Comparison of ENCODE assay signal across 22 cellular contexts in the genomic region with DNA sequence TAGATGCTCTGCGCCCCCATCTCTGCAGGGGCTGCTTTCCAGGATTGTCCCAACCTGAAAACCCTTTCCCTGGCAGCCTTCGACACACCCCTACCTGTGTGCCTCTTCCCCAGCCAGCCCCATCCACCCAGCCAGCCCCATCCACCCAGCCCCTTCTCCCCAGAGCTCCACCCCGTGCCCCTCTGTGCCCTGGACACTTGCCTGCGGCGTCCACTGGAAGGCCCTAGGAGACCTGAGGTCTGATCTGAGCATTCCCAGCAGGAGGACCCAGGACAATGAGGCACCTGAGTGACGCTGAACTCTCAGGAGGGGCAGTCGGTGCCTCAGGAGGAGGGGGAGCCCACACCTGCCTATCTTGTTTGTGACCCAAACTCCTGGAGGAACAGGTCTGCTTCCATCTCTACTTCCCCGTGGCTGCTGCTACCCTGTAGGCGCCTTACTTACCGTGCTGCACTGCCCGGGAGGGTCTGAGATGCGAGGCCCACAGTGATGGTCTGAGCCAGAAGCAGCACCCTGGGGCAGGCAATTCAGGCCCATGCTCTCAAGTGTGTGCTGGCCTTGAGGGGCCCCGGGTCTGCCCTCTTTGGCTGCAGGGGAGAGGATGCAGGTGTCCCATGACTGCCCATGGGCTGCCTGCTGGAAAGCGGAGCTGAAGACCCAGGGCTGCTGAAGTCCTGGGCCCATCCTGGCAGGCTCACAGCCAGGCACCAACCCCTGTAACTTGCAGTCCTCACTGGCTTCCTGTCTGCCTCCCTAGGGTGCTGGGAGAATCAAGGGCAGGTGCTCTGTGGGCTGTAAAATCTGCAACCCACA. TPM values are rescaled to one million over a fixed set of nuclear protein-coding genes. Genes with fewer than 3 reads are reported as not detected.
DNase-seq lines count a peak whose midpoint lies in the region; ATAC-seq and TF ChIP-seq lines count a peak whose summit lies in the region.
"Had no signal": no experiment of that assay in that cellular context is flagged by ENCODE, and none has a peak within 500 bp of the region (broad histone marks: within the 10 kb centered on the region; RNA-seq: fewer than 3 reads in every experiment).

No MANE protein-coding gene starts in this region.

- no peaks in the 10 kb centered on the region for H3K9me3 ChIP-seq in Karpas-422 (ENCODE audit: low read length)
- no peaks in the 10 kb centered on the region for H3K9me3 ChIP-seq in spleen
- H3K9me3 ChIP-seq: A549, body of pancreas, SK-N-SH, tibial nerve had no signal

- H3K9me2 ChIP-seq in Karpas-422 (replicated peaks; ENCODE audit: insufficient read depth, low read length), result no peaks in the 10 kb centered on the region
- H3K9me2 ChIP-seq: SK-N-SH had no signal

- peaks cover 30% of the 10 kb centered on the region; the same call in 1 of the 2 replicates for H4K20me1 ChIP-seq in Karpas-422 (ENCODE audit: insufficient read depth, low read depth, low read length)

- TF ChIP-seq CTCF in spleen (IDR thresholded peaks at IDR 0.05 in 8 of 11, conservative IDR thresholded peaks at IDR 0.05 in 3 of 11), result no peak

- H3K27ac ChIP-seq in Karpas-422 (ENCODE audit: low read length), result no peak overlapping the region
- H3K27ac ChIP-seq in spleen, result no peak overlapping the region
- H3K27ac ChIP-seq: A549, body of pancreas, tibial nerve had no signal

- intact Hi-C loops in Right ventricle myocardium inferior (cut with DNase I), result no loop called here
- intact Hi-C loops in left cardiac atrium (cut with DNase I), result loop anchor here in 1 of 2 donors (5.0 kb wide), 1 partner anchor 50 kb away; no protein-coding TSS in a partner anchor
- intact Hi-C loops in spleen (cut with DNase I; ENCODE audit: low total_unique reads), result no loop called here

- no peak overlapping the region for H3K4me3 ChIP-seq in Karpas-422 (ENCODE audit: low read length)
- H3K4me3 ChIP-seq in spleen, result no peak overlapping the region
- H3K4me3 ChIP-seq: A549, body of pancreas, smooth muscle cell, tibial nerve had no signal

- ATAC-seq in Right ventricle myocardium inferior, result no peak
- no peak for ATAC-seq in left cardiac atrium
- ATAC-seq: A549, body of pancreas had no signal

- DNase-seq in Right ventricle myocardium inferior (ENCODE audit: missing footprints) (peak; percentile 40), left cardiac atrium (no peak), Karpas-422 (peak; percentile 39), islet precursor cell (peak; percentile 45), spleen (peak; percentile 62), D341Med (ENCODE audit: low spot score) (no peak), OCI-M1 (lab: John Stamatoyannopoulos, UW) (no peak), NOMO-1 (lab: John Stamatoyannopoulos, UW; ENCODE audit: unreplicated experiment in 2 of 2) (no peak)
- DNase-seq: activated gamma-delta T cell; activated T-cell treated with anti-CD3 and anti-CD28 coated beads for 4 hours; AML-193; body of pancreas; effector CD4-positive, alpha-beta T cell; GDM1; MM.1S; naive B cell; NCI-H1417 treated with DMSO at 0.1 percent for 48 hours; NCI-H2081 treated with DMSO at 0.1 percent for 48 hours; SK-N-SH had no signal

- peaks cover 51% of the 10 kb centered on the region for H3K79me2 ChIP-seq in Karpas-422 (ENCODE audit: low read length)

- H3K4me2 ChIP-seq in Karpas-422 (ENCODE audit: low read depth, low read length, poor library complexity, severe bottlenecking), result no peak overlapping the region
- H3K4me2 ChIP-seq: A549, SK-N-SH, smooth muscle cell had no signal

- H2AFZ ChIP-seq in Karpas-422 (ENCODE audit: low read length), result no peak overlapping the region

- H3K36me3 ChIP-seq in Karpas-422 (ENCODE audit: insufficient read depth, low read length), result no peaks in the 10 kb centered on the region
- H3K36me3 ChIP-seq in spleen, result peaks cover 0 to 75% (median 45%) of the 10 kb centered on the region in 6 donors

- H3K9ac ChIP-seq in Karpas-422 (ENCODE audit: low read length), result peak overlapping the region; percentile 39; the same call in 1 of the 2 replicates
- H3K9ac ChIP-seq: SK-N-SH had no signal

- peaks cover 38% of the 10 kb centered on the region for H3K4me1 ChIP-seq in Karpas-422 (ENCODE audit: low read length)
- H3K4me1 ChIP-seq in spleen, result peaks cover 22 to 62% (median 45%) of the 10 kb centered on the region in 6 donors

- H3K27me3 ChIP-seq in Karpas-422 (ENCODE audit: low read length), result no peaks in the 10 kb centered on the region
- no peaks in the 10 kb centered on the region for H3K27me3 ChIP-seq in spleen (replicated peaks in 1 of 7)
- H3K27me3 ChIP-seq: body of pancreas, tibial nerve had no signal

- no peak for TF ChIP-seq POLR2A in spleen (IDR thresholded peaks at IDR 0.05)

- 90 to 95% (median 93%) methylated on average over 12 to 14 of the region's 14 CpGs for WGBS in spleen, 5 donors

RNA-seq across cellular contexts. Expression of a gene that starts 4.9 kb away (rescaled TPM):
- total RNA-seq in Right ventricle myocardium inferior (286 TPM), left cardiac atrium (100 to 1,000 TPM; 226 to 312 TPM), spleen (100 to 1,000 TPM in 6 of 7 donors, 10 to 100 TPM in 1; 89.0 to 131 (median 116) TPM)
- 15.3 and 57.2 TPM in 2 replicates for total RNA-seq in Karpas-422 (2014; rRNA removed; shearing (Covaris generic); ENCODE audit: low replicate concordance)
- 10 to 100 TPM; 28.1 to 47.4 (median 37.5) TPM for polyA plus RNA-seq in spleen

Comparison
In these comparisons a context has a peak if more than half of its experiments do, and no peak if none do; other contexts are left out.
1. DNase-seq: peak in Right ventricle myocardium inferior (single experiment), Karpas-422 (single experiment), islet precursor cell (single experiment) and spleen (single experiment); none in left cardiac atrium (single experiment), D341Med (single experiment), OCI-M1 (single experiment) and NOMO-1 (0 of 2).